In the genomic region with DNA sequence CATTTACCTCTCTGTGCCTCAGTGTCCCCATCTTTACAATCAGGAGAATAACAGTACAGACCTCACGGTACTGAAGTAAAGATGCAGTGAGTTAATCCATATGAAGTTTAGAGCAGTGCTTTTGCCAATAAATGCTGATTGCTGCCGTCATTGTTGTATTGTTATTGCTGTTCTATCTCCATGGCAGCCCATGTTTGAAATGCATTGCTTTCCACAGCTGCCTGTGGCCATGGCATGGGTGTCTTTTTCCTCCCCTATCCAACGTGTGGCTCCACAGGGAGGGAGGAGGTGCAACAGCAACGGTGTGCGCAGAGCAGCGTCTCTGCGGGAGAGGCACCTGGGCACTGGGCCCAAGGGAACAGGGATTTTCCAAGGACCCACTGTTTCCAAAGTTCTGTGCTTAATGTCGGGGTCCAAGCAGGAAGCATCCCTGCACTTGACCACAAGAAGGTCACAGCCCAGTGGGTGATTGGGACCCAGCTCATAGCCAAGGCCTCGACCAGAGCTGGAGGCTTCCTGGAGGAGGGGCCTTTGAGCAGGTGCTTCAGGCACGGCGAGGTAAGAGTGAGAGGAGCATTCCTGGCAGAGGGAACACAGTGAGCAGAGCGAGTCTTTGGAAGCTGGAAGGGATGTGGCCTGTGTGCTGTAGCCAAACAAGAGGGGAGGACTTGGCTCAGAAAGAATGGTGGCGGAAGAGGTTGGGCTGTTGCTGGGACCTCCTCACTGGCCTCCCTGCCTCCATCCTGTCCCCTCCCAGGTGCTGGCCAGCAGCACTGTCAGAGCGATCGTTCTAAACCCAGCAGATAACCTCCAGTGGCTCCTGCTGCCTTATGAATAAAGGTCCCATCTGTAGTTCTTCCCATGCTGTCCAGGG, we compare ENCODE assay signal across 9 cellular contexts. TPM values are rescaled to one million over a fixed set of nuclear protein-coding genes. Genes with fewer than 3 reads are reported as not detected.
A peak's percentile ranks its signal among the peaks of the same experiment; 100 is the strongest.
DNase-seq lines count a peak whose midpoint lies in the region; ATAC-seq and TF ChIP-seq lines count a peak whose summit lies in the region.
"Had no signal": no experiment of that assay in that cellular context is flagged by ENCODE, and none has a peak within 500 bp of the region (broad histone marks: within the 10 kb centered on the region; RNA-seq: fewer than 3 reads in every experiment).

No MANE protein-coding gene starts in this region.

- H3K27ac ChIP-seq in thyroid gland = peak overlapping the region; percentile 26 to 90 (median 79)

- no peaks in the 10 kb centered on the region for H3K36me3 ChIP-seq in thyroid gland

- no peaks in the 10 kb centered on the region for H3K27me3 ChIP-seq in thyroid gland

- DNase-seq in NCI-H748 (lab: John Stamatoyannopoulos, UW; ENCODE audit: unreplicated experiment) = peak; percentile 33
- no peak for DNase-seq in NCI-H748 treated with DMSO at 0.1 percent for 48 hours (lab: John Stamatoyannopoulos, UW)
- peak; percentile 69 for DNase-seq in astrocyte of the hippocampus (ENCODE audit: low read depth, low spot score)
- DNase-seq in left kidney (ENCODE audit: low read depth, low spot score) = peak; percentile 48
- peak; percentile 67 to 72 for DNase-seq in thyroid gland
- DNase-seq in AG20443 (ENCODE audit: low spot score) = no peak
- DNase-seq: NCI-H146 had no signal

- no peak for TF ChIP-seq CTCF in thyroid gland (IDR thresholded peaks at IDR 0.05)

- peaks cover 37 to 51% of the 10 kb centered on the region in 2 donors for H3K4me1 ChIP-seq in thyroid gland

- H3K4me3 ChIP-seq in thyroid gland (replicated peaks in 1 of 3) = no peak overlapping the region

- no peaks in the 10 kb centered on the region for H3K9me3 ChIP-seq in thyroid gland

- ATAC-seq in HG03196 (IDR thresholded peaks at IDR 0.05; ENCODE audit: unreplicated experiment) (no peak), GM21526 (IDR thresholded peaks at IDR 0.05; ENCODE audit: low FRiP score, unreplicated experiment) (no peak)

- no peak for TF ChIP-seq POLR2A in thyroid gland (IDR thresholded peaks at IDR 0.05)

- intact Hi-C loops in thyroid gland (cut with DNase I) = loop anchor here (5.0 to 10.0 kb wide), 3 partner anchors 122 to 347 kb away; no protein-coding TSS in a partner anchor

- 32 to 38% methylated on average over 15 of the region's 15 CpGs for WGBS in thyroid gland, 2 donors

RNA-seq across cellular contexts. Expression of a gene that starts 3.9 kb away (rescaled TPM):
- 10 to 100 TPM; 19.1 to 52.3 (median 34.1) TPM for total RNA-seq in thyroid gland

Comparison
In these comparisons a context has a peak if more than half of its experiments do, and no peak if none do; other contexts are left out.
1. DNase-seq: peak in NCI-H748 (single experiment), astrocyte of the hippocampus (single experiment), left kidney (single experiment) and thyroid gland (2 of 2); none in NCI-H748 treated with DMSO at 0.1 percent for 48 hours (single experiment) and AG20443 (single experiment).